ENCODE assay signal across 24 cellular contexts in genomic region chr14:102039157-102039556, GRCh38.
"Had no signal": no experiment of that assay in that cellular context is flagged by ENCODE, and none has a peak within 500 bp of the region (broad histone marks: within the 10 kb centered on the region; RNA-seq: fewer than 3 reads in every experiment).

No MANE protein-coding gene starts in this region.

- DNase-seq: colonic mucosa; cortex of kidney; effector CD8-positive, alpha-beta T cell; effector memory CD8-positive, alpha-beta T cell; foreskin keratinocyte; heart left ventricle; hypothalamus; immature natural killer cell; islet precursor cell; left cardiac atrium; left lung; left ventricle myocardium superior; lower lobe of right lung; mesenchymal stem cell; mucosa of descending colon; naive B cell; naive thymus-derived CD8-positive, alpha-beta T cell had no signal

- H3K9me3 ChIP-seq: colonic mucosa, esophagus muscularis mucosa, gastroesophageal sphincter, heart left ventricle, left lung, lower lobe of right lung, mucosa of descending colon had no signal

- FAIRE-seq: endothelial cell of umbilical vein, frontal cortex had no signal

- H3K9me3 Mint-ChIP-seq: dendritic cell treated with granulocyte-macrophage colony-stimulating factor and Interleukin-4, amounts not matched to agents 40 ng/mL and 50 ng/mL, for 4 days; effector memory CD8-positive, alpha-beta T cell; immature natural killer cell; mesothelial cell of epicardium; naive B cell; naive thymus-derived CD8-positive, alpha-beta T cell had no signal

- H3K27me3 Mint-ChIP-seq: dendritic cell treated with granulocyte-macrophage colony-stimulating factor and Interleukin-4, amounts not matched to agents 40 ng/mL and 50 ng/mL, for 4 days; effector memory CD8-positive, alpha-beta T cell; naive B cell; naive thymus-derived CD8-positive, alpha-beta T cell had no signal

- H3K27ac Mint-ChIP-seq: dendritic cell treated with granulocyte-macrophage colony-stimulating factor and Interleukin-4, amounts not matched to agents 40 ng/mL and 50 ng/mL, for 4 days; immature natural killer cell; mesothelial cell of epicardium had no signal

- H3K4me3 Mint-ChIP-seq: dendritic cell treated with granulocyte-macrophage colony-stimulating factor and Interleukin-4, amounts not matched to agents 40 ng/mL and 50 ng/mL, for 4 days; effector memory CD8-positive, alpha-beta T cell; immature natural killer cell; mesothelial cell of epicardium; naive B cell; naive thymus-derived CD8-positive, alpha-beta T cell had no signal

- H3K4me1 ChIP-seq: colonic mucosa, foreskin keratinocyte, left lung, lower lobe of right lung had no signal

- ATAC-seq: effector memory CD8-positive, alpha-beta T cell; foreskin keratinocyte; gastroesophageal sphincter; heart left ventricle; left cardiac atrium; left lung; left ventricle myocardium superior; lower lobe of right lung; mucosa of descending colon; naive thymus-derived CD8-positive, alpha-beta T cell had no signal

- H3K4me1 Mint-ChIP-seq: immature natural killer cell; mesothelial cell of epicardium; naive B cell; naive thymus-derived CD8-positive, alpha-beta T cell had no signal

- H3K27ac ChIP-seq: colonic mucosa, esophagus muscularis mucosa, foreskin keratinocyte, gastroesophageal sphincter, heart left ventricle, hepatocyte, left lung, lower lobe of right lung had no signal

- H3K27me3 ChIP-seq: colonic mucosa, foreskin keratinocyte, gastroesophageal sphincter, heart left ventricle, hepatocyte, left lung had no signal

- H3K4me3 ChIP-seq: colonic mucosa, esophagus muscularis mucosa, gastroesophageal sphincter, heart left ventricle, hepatocyte, left lung, lower lobe of right lung, mucosa of descending colon had no signal
